ENCODE assay signal across 17 cellular contexts in genomic region chr1:15066191-15066590, GRCh38.
DNase-seq lines count a peak whose midpoint lies in the region; ATAC-seq and TF ChIP-seq lines count a peak whose summit lies in the region.
"Had no signal": no experiment of that assay in that cellular context is flagged by ENCODE, and none has a peak within 500 bp of the region (broad histone marks: within the 10 kb centered on the region; RNA-seq: fewer than 3 reads in every experiment).

No MANE protein-coding gene starts in this region.

- ATAC-seq in stimulated activated naive CD8-positive, alpha-beta T cell treated with anti-CD3 and anti-CD28 coated beads, Interleukin-15, Interleukin-2, amounts not matched to agents 100 U/mL and 50 U/mL, for 24 hours, result no peak
- no peak for ATAC-seq in stimulated activated naive CD8-positive, alpha-beta T cell treated with anti-CD3 and anti-CD28 coated beads, Interleukin-15, amount 100 ng/mL, for 72 hours
- no peak for ATAC-seq in activated CD8-positive, alpha-beta T cell treated with anti-CD3 and anti-CD28 coated beads for 36 hours
- peak; percentile 73 to 79 for ATAC-seq in natural killer cell treated with Interleukin-12 subunit alpha and Interleukin-12 subunit beta and Interleukin-15 and Interleukin-18, amount 100 ng/mL, for 72 hours
- ATAC-seq in HG03025 (IDR thresholded peaks at IDR 0.05; ENCODE audit: low FRiP score, unreplicated experiment), result no peak
- no peak for ATAC-seq in HG03432 (IDR thresholded peaks at IDR 0.05; ENCODE audit: unreplicated experiment)

- H3K27ac Mint-ChIP-seq in stimulated activated naive CD8-positive, alpha-beta T cell treated with anti-CD3 and anti-CD28 coated beads, Interleukin-15, amount 100 ng/mL, for 72 hours, result peak overlapping the region in 1 of 2 donors; percentile 24
- no peak overlapping the region for H3K27ac Mint-ChIP-seq in activated CD8-positive, alpha-beta T cell treated with anti-CD3 and anti-CD28 coated beads for 36 hours
- H3K27ac Mint-ChIP-seq in natural killer cell treated with Interleukin-12 subunit alpha and Interleukin-12 subunit beta and Interleukin-15 and Interleukin-18, amount 100 ng/mL, for 72 hours, result peak overlapping the region in 1 of 2 donors; percentile 70

- no peak overlapping the region for H3K27ac ChIP-seq in coronary artery
- H3K27ac ChIP-seq: KMS-11, SJSA1 had no signal

- H3K4me3 Mint-ChIP-seq in stimulated activated naive CD8-positive, alpha-beta T cell treated with anti-CD3 and anti-CD28 coated beads, Interleukin-15, amount 100 ng/mL, for 72 hours, result no peak overlapping the region
- no peak overlapping the region for H3K4me3 Mint-ChIP-seq in activated CD8-positive, alpha-beta T cell treated with anti-CD3 and anti-CD28 coated beads for 36 hours
- H3K4me3 Mint-ChIP-seq in natural killer cell treated with Interleukin-12 subunit alpha and Interleukin-12 subunit beta and Interleukin-15 and Interleukin-18, amount 100 ng/mL, for 72 hours, result peak overlapping the region; percentile 74
- H3K4me3 Mint-ChIP-seq: H9 had no signal

- H3K36me3 Mint-ChIP-seq in activated CD8-positive, alpha-beta T cell treated with anti-CD3 and anti-CD28 coated beads for 36 hours (ENCODE audit: low read depth), result no peaks in the 10 kb centered on the region
- no peaks in the 10 kb centered on the region for H3K36me3 Mint-ChIP-seq in natural killer cell treated with Interleukin-12 subunit alpha and Interleukin-12 subunit beta and Interleukin-15 and Interleukin-18, amount 100 ng/mL, for 72 hours

- no peak for TF ChIP-seq CTCF in activated CD8-positive, alpha-beta T cell treated with anti-CD3 and anti-CD28 coated beads for 36 hours (IDR thresholded peaks at IDR 0.05)
- no peak for TF ChIP-seq CTCF in coronary artery (IDR thresholded peaks at IDR 0.05)

- H3K9me3 Mint-ChIP-seq in stimulated activated naive CD8-positive, alpha-beta T cell treated with anti-CD3 and anti-CD28 coated beads, Interleukin-15, amount 100 ng/mL, for 72 hours, result peaks cover 4 to 8% of the 10 kb centered on the region in 2 donors
- peaks cover 4% of the 10 kb centered on the region for H3K9me3 Mint-ChIP-seq in activated CD8-positive, alpha-beta T cell treated with anti-CD3 and anti-CD28 coated beads for 36 hours
- no peaks in the 10 kb centered on the region for H3K9me3 Mint-ChIP-seq in natural killer cell treated with Interleukin-12 subunit alpha and Interleukin-12 subunit beta and Interleukin-15 and Interleukin-18, amount 100 ng/mL, for 72 hours

- H3K4me3 ChIP-seq in coronary artery, result no peak overlapping the region
- H3K4me3 ChIP-seq: SJSA1 had no signal

- peak; percentile 12 for DNase-seq in stimulated activated naive CD8-positive, alpha-beta T cell treated with anti-CD3 and anti-CD28 coated beads, Interleukin-15, Interleukin-2, amounts not matched to agents 100 U/mL and 50 U/mL, for 24 hours
- no peak for DNase-seq in stimulated activated naive CD8-positive, alpha-beta T cell treated with anti-CD3 and anti-CD28 coated beads, Interleukin-15, amount 100 ng/mL, for 72 hours
- peak; percentile 7 for DNase-seq in activated CD8-positive, alpha-beta T cell treated with anti-CD3 and anti-CD28 coated beads for 36 hours
- no peak for DNase-seq in natural killer cell treated with Interleukin-12 subunit alpha and Interleukin-12 subunit beta and Interleukin-15 and Interleukin-18, amount 100 ng/mL, for 72 hours (ENCODE audit: low spot score)
- no peak for DNase-seq in coronary artery (ENCODE audit: low spot score)
- no peak for DNase-seq in stimulated activated CD4-positive, alpha-beta T cell treated with anti-CD3 and anti-CD28 coated beads, Interleukin-2, amount 100 ng/mL, for 48 hours
- DNase-seq: DMS79 treated with DMSO at 0.1 percent for 48 hours, H9, NCI-H1092 treated with DMSO at 0.1 percent for 48 hours, NCI-H1694, NCI-H2107, NCI-H226, NCI-H524 treated with DMSO at 0.1 percent for 48 hours had no signal

- peaks cover 12% of the 10 kb centered on the region for H3K4me1 Mint-ChIP-seq in stimulated activated naive CD8-positive, alpha-beta T cell treated with anti-CD3 and anti-CD28 coated beads, Interleukin-15, amount 100 ng/mL, for 72 hours
- peaks cover 3% of the 10 kb centered on the region for H3K4me1 Mint-ChIP-seq in activated CD8-positive, alpha-beta T cell treated with anti-CD3 and anti-CD28 coated beads for 36 hours (ENCODE audit: low read depth)
- H3K4me1 Mint-ChIP-seq in natural killer cell treated with Interleukin-12 subunit alpha and Interleukin-12 subunit beta and Interleukin-15 and Interleukin-18, amount 100 ng/mL, for 72 hours (ENCODE audit: low read depth in 2 of 2), result peaks cover 22% of the 10 kb centered on the region in 2 donors
- H3K4me1 Mint-ChIP-seq: H9 had no signal

- intact Hi-C loops in activated CD8-positive, alpha-beta T cell treated with anti-CD3 and anti-CD28 coated beads for 36 hours (cut with micrococcal nuclease), result no loop called here

- no peaks in the 10 kb centered on the region for H3K27me3 Mint-ChIP-seq in stimulated activated naive CD8-positive, alpha-beta T cell treated with anti-CD3 and anti-CD28 coated beads, Interleukin-15, amount 100 ng/mL, for 72 hours
- H3K27me3 Mint-ChIP-seq in activated CD8-positive, alpha-beta T cell treated with anti-CD3 and anti-CD28 coated beads for 36 hours, result no peaks in the 10 kb centered on the region
- peaks cover 0 to 2% of the 10 kb centered on the region in 2 donors for H3K27me3 Mint-ChIP-seq in natural killer cell treated with Interleukin-12 subunit alpha and Interleukin-12 subunit beta and Interleukin-15 and Interleukin-18, amount 100 ng/mL, for 72 hours

- CTCF ChIA-PET in activated CD8-positive, alpha-beta T cell treated with anti-CD3 and anti-CD28 coated beads for 36 hours (lab: Charles Lee), result interaction anchor here (1.0 kb wide), 1 partner anchor 33 kb away, joined by 3 read pairs; no protein-coding TSS in a partner anchor

- POLR2A ChIA-PET in activated CD8-positive, alpha-beta T cell treated with anti-CD3 and anti-CD28 coated beads for 36 hours (lab: Charles Lee), result no interaction called here

Comparison
In these comparisons a context has a peak if more than half of its experiments do, and no peak if none do; other contexts are left out.
1. DNase-seq: peak in stimulated activated naive CD8-positive, alpha-beta T cell treated with anti-CD3 and anti-CD28 coated beads, Interleukin-15, Interleukin-2, amounts not matched to agents 100 U/mL and 50 U/mL, for 24 hours (single experiment) and activated CD8-positive, alpha-beta T cell treated with anti-CD3 and anti-CD28 coated beads for 36 hours (single experiment); none in stimulated activated naive CD8-positive, alpha-beta T cell treated with anti-CD3 and anti-CD28 coated beads, Interleukin-15, amount 100 ng/mL, for 72 hours (0 of 2), natural killer cell treated with Interleukin-12 subunit alpha and Interleukin-12 subunit beta and Interleukin-15 and Interleukin-18, amount 100 ng/mL, for 72 hours (single experiment), coronary artery (single experiment) and stimulated activated CD4-positive, alpha-beta T cell treated with anti-CD3 and anti-CD28 coated beads, Interleukin-2, amount 100 ng/mL, for 48 hours (0 of 2).
2. ATAC-seq: peak in natural killer cell treated with Interleukin-12 subunit alpha and Interleukin-12 subunit beta and Interleukin-15 and Interleukin-18, amount 100 ng/mL, for 72 hours (2 of 2); none in stimulated activated naive CD8-positive, alpha-beta T cell treated with anti-CD3 and anti-CD28 coated beads, Interleukin-15, Interleukin-2, amounts not matched to agents 100 U/mL and 50 U/mL, for 24 hours (single experiment), stimulated activated naive CD8-positive, alpha-beta T cell treated with anti-CD3 and anti-CD28 coated beads, Interleukin-15, amount 100 ng/mL, for 72 hours (single experiment), activated CD8-positive, alpha-beta T cell treated with anti-CD3 and anti-CD28 coated beads for 36 hours (single experiment), HG03025 (single experiment) and HG03432 (single experiment).